Comparison of ENCODE assay signal across 24 cellular contexts in the genomic region with DNA sequence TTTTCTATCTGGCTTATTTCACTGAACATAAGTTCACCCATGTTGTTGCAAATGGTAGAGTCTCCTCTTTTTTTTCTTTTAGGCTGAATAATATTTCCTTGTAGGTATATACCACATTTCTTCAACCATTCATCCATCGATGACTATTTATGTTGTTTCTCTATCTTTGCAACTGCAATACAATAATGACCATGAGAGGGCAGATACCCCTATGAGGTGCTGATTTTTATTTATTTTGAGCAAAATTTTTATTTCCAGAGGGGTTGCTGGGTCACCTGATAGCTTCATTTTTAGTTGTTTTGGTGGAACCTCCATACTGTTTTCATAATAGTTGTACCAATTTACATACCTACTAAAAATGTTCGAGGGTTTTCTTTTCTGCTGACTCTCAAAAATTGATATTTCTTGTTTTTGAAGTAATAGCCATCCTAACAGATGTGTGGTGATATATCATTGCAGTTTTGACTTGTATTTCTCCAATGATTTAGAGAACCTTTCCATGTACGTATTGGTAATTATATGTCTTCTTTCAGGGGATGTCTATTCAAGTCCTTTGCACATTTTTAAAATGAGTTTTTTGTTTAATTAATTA.
DNase-seq lines count a peak whose midpoint lies in the region; ATAC-seq, FAIRE-seq and TF ChIP-seq lines count a peak whose summit lies in the region.
"Had no signal": no experiment of that assay in that cellular context is flagged by ENCODE, and none has a peak within 500 bp of the region (broad histone marks: within the 10 kb centered on the region; RNA-seq: fewer than 3 reads in every experiment).

No MANE protein-coding gene starts in this region.

- H3K36me3 ChIP-seq in HCT116 (ENCODE audit: control insufficient read depth in 1 of 2, insufficient read depth in 2 of 2, low read length in 2 of 2) (no peaks in the 10 kb centered on the region), adipocyte (ENCODE audit: control insufficient read depth, insufficient read depth, low read length, severe bottlenecking) (no peaks in the 10 kb centered on the region), mesendoderm (ENCODE audit: control insufficient read depth, insufficient read depth, low read length) (no peaks in the 10 kb centered on the region)

- TF ChIP-seq POLR2A in A549 (IDR thresholded peaks at IDR 0.05; ENCODE audit: low read length) (no peak), HCT116 (IDR thresholded peaks at IDR 0.05; ENCODE audit: borderline replicate concordance, extremely low read depth, insufficient read depth, insufficient read length) (no peak)

- no peaks in the 10 kb centered on the region; the same call in 1 of the 2 replicates for H3K9me2 ChIP-seq in HCT116 (ENCODE audit: insufficient read depth)

- H2BK120ac ChIP-seq in mesendoderm (ENCODE audit: low read depth, low read length) = no peak overlapping the region

- CTCF ChIA-PET in A549 (lab: Yijun Ruan, JAX) = no interaction called here
- CTCF ChIA-PET in HCT116 (lab: Charles Lee) = no interaction called here

- H3K9me3 ChIP-seq in A549 = no peaks in the 10 kb centered on the region
- H3K9me3 ChIP-seq in HCT116 (ENCODE audit: control insufficient read depth in 1 of 2, insufficient read depth in 1 of 2, low read depth in 1 of 2, low read length in 2 of 2) = no peaks in the 10 kb centered on the region
- H3K9me3 ChIP-seq in adipocyte (ENCODE audit: control insufficient read depth, low read length) = peaks cover 3% of the 10 kb centered on the region

- no peak overlapping the region for H3K9ac ChIP-seq in HCT116 (ENCODE audit: low read length)
- H3K9ac ChIP-seq in adipocyte (ENCODE audit: low read length) = no peak overlapping the region
- H3K9ac ChIP-seq in mesendoderm (ENCODE audit: low read length) = no peak overlapping the region

- H3K56ac ChIP-seq in mesendoderm (ENCODE audit: low read length) = no peak overlapping the region

- DNase-seq in A549 (ENCODE audit: low read depth in 1 of 2, low spot score in 1 of 2) = no peak
- no peak for DNase-seq in HCT116 (ENCODE audit: low read depth, low spot score)
- DNase-seq in adipocyte (ENCODE audit: low read depth) = peak; percentile 2
- no peak for DNase-seq in foreskin keratinocyte
- no peak for DNase-seq in dedifferentiated amniotic fluid mesenchymal stem cell (ENCODE audit: extremely low spot score)
- no peak for DNase-seq in mesendoderm
- DNase-seq in NK-92 treated with Interleukin-12 subunit alpha and Interleukin-12 subunit beta, amount 100 ng/mL, for 24 hours (lab: John Stamatoyannopoulos, UW) = no peak
- DNase-seq in retina = no peak
- DNase-seq: activated CD4-positive, CD25-positive, alpha-beta regulatory T cell treated with anti-CD3 and anti-CD28 coated beads, Interleukin-2, amount 50 U/mL, for 72 hours; central memory CD4-positive, alpha-beta T cell; COR-L47; effector memory CD8-positive, alpha-beta T cell; left colon; mucosa of descending colon; NCI-H1105; NCI-H2171 treated with DMSO at 0.1 percent for 48 hours; NCI-H82; nucleus accumbens; stimulated activated CD4-positive, alpha-beta T cell treated with anti-CD3 and anti-CD28 coated beads, Interleukin-1b, Interleukin-23, amount 100 ng/mL, for 48 hours; T-helper 2 cell had no signal

- RAD21 ChIA-PET in HCT116 (lab: Charles Lee; ENCODE audit: low non-redundant PET in 1 of 2, low total read pairs in 2 of 2, uncharacterized antibody in 2 of 2, unreplicated experiment in 2 of 2) = no interaction called here

- no peak overlapping the region for H4K5ac ChIP-seq in mesendoderm (ENCODE audit: low read length)

- TF ChIP-seq RAD21 in A549 (conservative IDR thresholded peaks at IDR 0.05 in 1 of 2, IDR thresholded peaks at IDR 0.05 in 1 of 2) (no peak), HCT116 (IDR thresholded peaks at IDR 0.05; ENCODE audit: low read depth) (peak; percentile 17; the same call in 1 of the 2 replicates)

- H3K79me1 ChIP-seq in mesendoderm (ENCODE audit: low read length) = no peaks in the 10 kb centered on the region

- H3K79me2 ChIP-seq in HCT116 (ENCODE audit: insufficient read depth, low read length) (no peaks in the 10 kb centered on the region), mesendoderm (ENCODE audit: control insufficient read depth, insufficient read depth, low read length) (no peaks in the 10 kb centered on the region)

- no peak overlapping the region for H4K8ac ChIP-seq in mesendoderm (ENCODE audit: low read depth, low read length)

- no peak overlapping the region for H3K18ac ChIP-seq in mesendoderm (ENCODE audit: low read length)

- BruUV-seq in HCT116 (replicated peaks; lab: Mats Ljungman, UMichigan) = no TSS peak

- H3K27me3 ChIP-seq in HCT116 (ENCODE audit: insufficient read depth, low read length) (no peaks in the 10 kb centered on the region), adipocyte (replicated peaks; ENCODE audit: control insufficient read depth, insufficient read depth, low read length) (no peaks in the 10 kb centered on the region), foreskin keratinocyte (no peaks in the 10 kb centered on the region), mesendoderm (ENCODE audit: insufficient read depth, low read length, poor library complexity) (no peaks in the 10 kb centered on the region)

- no peak for FAIRE-seq in A549 (lab: Jason Lieb, UNC)
- FAIRE-seq: urothelium cell line had no signal

- no peak for TF ChIP-seq CTCF in A549 (IDR thresholded peaks at IDR 0.05)
- TF ChIP-seq CTCF in HCT116 (IDR thresholded peaks at IDR 0.05 in 2 of 3, conservative IDR thresholded peaks at IDR 0.05 in 1 of 3; ENCODE audit: borderline replicate concordance in 1 of 3, insufficient read depth in 1 of 3, low read depth in 2 of 3, low read length in 2 of 3) = peak; percentile 4 to 57 (median 31); a peak in 4 of 6 replicates
- TF ChIP-seq CTCF in foreskin keratinocyte (conservative IDR thresholded peaks at IDR 0.05) = peak; percentile 45

- H2AK5ac ChIP-seq in mesendoderm (ENCODE audit: low read length) = no peak overlapping the region

- H3K4me2 ChIP-seq in A549 (no peak overlapping the region), HCT116 (ENCODE audit: low read length) (no peak overlapping the region), mesendoderm (ENCODE audit: low read length) (no peak overlapping the region)

- 17% methylated on average over 3 of the region's 3 CpGs for WGBS in A549 (ENCODE audit: missing lambda C conversion rate)
- WGBS in mesendoderm (ENCODE audit: extremely low coverage, insufficient coverage, low lambda C conversion rate) = no CpG with 5 or more reads among the region's 3 CpGs

- no peak overlapping the region for H3K4ac ChIP-seq in mesendoderm (ENCODE audit: low read depth, low read length)

- no peak for TF ChIP-seq EP300 in A549 (IDR thresholded peaks at IDR 0.05)

- no peak overlapping the region for H2BK15ac ChIP-seq in mesendoderm (replicated peaks; ENCODE audit: low read depth)

- no peak overlapping the region for H3K27ac ChIP-seq in A549
- H3K27ac ChIP-seq in HCT116 (ENCODE audit: low read depth, low read length) = no peak overlapping the region
- no peak overlapping the region for H3K27ac ChIP-seq in foreskin keratinocyte
- H3K27ac ChIP-seq in mesendoderm (ENCODE audit: low read depth, low read length) = no peak overlapping the region

- H2BK5ac ChIP-seq in mesendoderm (ENCODE audit: low read length) = no peak overlapping the region

- H2AFZ ChIP-seq in HCT116 (ENCODE audit: low read depth, low read length, poor library complexity, severe bottlenecking) = peak overlapping the region; percentile 31

- intact Hi-C loops in HCT116 (cut with micrococcal nuclease) = no loop called here

- no peak overlapping the region for H3K23ac ChIP-seq in mesendoderm (ENCODE audit: low read length)

- POLR2A ChIA-PET in A549 (lab: Yijun Ruan, JAX) (no interaction called here), HCT116 (lab: Charles Lee) (no interaction called here)

- no peaks in the 10 kb centered on the region for H4K20me1 ChIP-seq in HCT116 (ENCODE audit: insufficient read depth)

- H3K4me1 ChIP-seq in A549 (no peaks in the 10 kb centered on the region), HCT116 (ENCODE audit: control insufficient read depth in 1 of 2, insufficient read depth in 2 of 2, low read length in 2 of 2) (no peaks in the 10 kb centered on the region), adipocyte (ENCODE audit: control insufficient read depth, insufficient read depth, low read length) (no peaks in the 10 kb centered on the region), foreskin keratinocyte (no peaks in the 10 kb centered on the region), mesendoderm (ENCODE audit: control insufficient read depth, low read depth, low read length) (no peaks in the 10 kb centered on the region)

- no peak for ATAC-seq in A549
- ATAC-seq in HCT116 = no peak
- ATAC-seq in foreskin keratinocyte = no peak
- ATAC-seq: activated T-helper 17 cell treated with anti-CD3 and anti-CD28 coated beads, Interleukin-2, amount 50 U/mL, for 72 hours; effector memory CD8-positive, alpha-beta T cell; left colon; mucosa of descending colon; Right ventricle myocardium inferior; sciatic nerve had no signal

- H3K4me3 ChIP-seq in A549 = no peak overlapping the region
- H3K4me3 ChIP-seq in HCT116 (replicated peaks in 1 of 2; ENCODE audit: low read depth in 1 of 2, low read length in 2 of 2) = no peak overlapping the region
- H3K4me3 ChIP-seq in adipocyte (ENCODE audit: low read length) = no peak overlapping the region
- no peak overlapping the region for H3K4me3 ChIP-seq in mesendoderm (ENCODE audit: low read length)
- H3K4me3 ChIP-seq: mucosa of descending colon had no signal

TF ChIP-seq in A549, 52 proteins besides CTCF, POLR2A, EP300 and RAD21 (continues in another document):
- TF ChIP-seq MAFK (IDR thresholded peaks at IDR 0.05; ENCODE audit: partially characterized antibody) = peak; percentile 44
- no peak for TF ChIP-seq EHF (CRISPR knock-in tag; IDR thresholded peaks at IDR 0.05)

TF ChIP-seq in HCT116, 20 proteins besides CTCF, POLR2A, EP300 and RAD21:
- TF ChIP-seq SRF (IDR thresholded peaks at IDR 0.05; ENCODE audit: low read depth) = no peak
- no peak for TF ChIP-seq POLR2AphosphoS5 (IDR thresholded peaks at IDR 0.05; ENCODE audit: low read depth, low read length)
- TF ChIP-seq SIN3A (IDR thresholded peaks at IDR 0.05; ENCODE audit: low read depth) = no peak
- TF ChIP-seq CBX3 (IDR thresholded peaks at IDR 0.05; ENCODE audit: low read depth) = no peak
TF ChIP-seq in HCT116: peak in this region for 0.

Comparison
In these comparisons a context has a peak if more than half of its experiments do, and no peak if none do; other contexts are left out.
1. Of the 6 proteins assayed by ChIP-seq in both A549 and HCT116: peak only in A549: none; only in HCT116: CTCF and RAD21; in both: none; in neither: 4.